1 cellular context compared by ENCODE assay signal in genomic region chr11:1556278-1557167, GRCh38.
TF ChIP-seq lines count a peak whose summit lies in the region.

No MANE protein-coding gene starts in this region.

TF ChIP-seq in H1, 55 proteins besides CTCF, POLR2A, EP300 and RAD21:
- peak; percentile 21; the same call in 1 of the 2 replicates for TF ChIP-seq SUZ12 (IDR thresholded peaks at IDR 0.05; ENCODE audit: low read length)
- peak; percentile 19 for TF ChIP-seq EZH2 (IDR thresholded peaks at IDR 0.05; ENCODE audit: low read depth, low read length, severe bottlenecking)
- no peak for TF ChIP-seq NRF1 (IDR thresholded peaks at IDR 0.05; ENCODE audit: low read depth, low read length)
- no peak for TF ChIP-seq HDAC2 (IDR thresholded peaks at IDR 0.05; ENCODE audit: borderline replicate concordance in 1 of 2, low read depth in 2 of 2, low read length in 2 of 2)
- TF ChIP-seq KDM4A (IDR thresholded peaks at IDR 0.05; ENCODE audit: low read depth, low read length, severe bottlenecking): no peak
- no peak for TF ChIP-seq FOSL1 (IDR thresholded peaks at IDR 0.05; ENCODE audit: insufficient read depth, low read depth, low read length)
- no peak for TF ChIP-seq CTBP2 (IDR thresholded peaks at IDR 0.05; ENCODE audit: borderline replicate concordance, insufficient read depth, insufficient read length, low read length)
- TF ChIP-seq ZNF274 (IDR thresholded peaks at IDR 0.05; ENCODE audit: borderline replicate concordance, extremely low read depth, low read length): no peak
- no peak for TF ChIP-seq E2F6 (IDR thresholded peaks at IDR 0.05)
- no peak for TF ChIP-seq SP2 (IDR thresholded peaks at IDR 0.05; ENCODE audit: low read length)
- TF ChIP-seq RXRA (IDR thresholded peaks at IDR 0.05; ENCODE audit: insufficient read depth, low read depth, low read length): no peak
- no peak for TF ChIP-seq JUND (IDR thresholded peaks at IDR 0.05; ENCODE audit: low read length)
